Comparison of ENCODE assay signal across 11 cellular contexts in the genomic region with DNA sequence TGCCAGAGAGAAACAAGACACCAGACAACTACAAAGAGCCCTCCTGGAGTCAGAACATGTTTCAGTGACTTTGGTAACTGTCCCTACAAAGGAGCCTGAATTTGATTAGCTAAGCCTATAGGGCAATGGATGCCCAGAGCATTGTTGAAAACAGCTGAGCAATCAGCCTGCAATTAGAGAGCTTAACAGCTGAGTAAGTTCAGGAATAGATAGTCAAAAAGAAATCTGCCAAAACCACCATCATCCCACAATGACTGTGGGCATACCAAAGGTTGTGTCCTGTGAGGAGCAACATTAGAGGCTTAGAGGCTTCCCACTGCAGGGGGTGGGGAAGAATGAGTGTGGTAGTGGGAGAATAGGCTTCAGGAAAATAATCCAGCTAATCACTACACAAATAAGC. TPM values are rescaled to one million over a fixed set of nuclear protein-coding genes. Genes with fewer than 3 reads are reported as not detected.
DNase-seq lines count a peak whose midpoint lies in the region; ATAC-seq and TF ChIP-seq lines count a peak whose summit lies in the region.
"Had no signal": no experiment of that assay in that cellular context is flagged by ENCODE, and none has a peak within 500 bp of the region (broad histone marks: within the 10 kb centered on the region; RNA-seq: fewer than 3 reads in every experiment).

No MANE protein-coding gene starts in this region.

- no peaks in the 10 kb centered on the region for H4K20me1 ChIP-seq in KMS-11 (ENCODE audit: insufficient read depth)
- no peaks in the 10 kb centered on the region for H4K20me1 ChIP-seq in SK-N-SH (ENCODE audit: insufficient read depth)

- no peaks in the 10 kb centered on the region for H3K9me3 Mint-ChIP-seq in MCF 10A (ENCODE audit: unreplicated experiment)

- no peaks in the 10 kb centered on the region for H3K9me2 ChIP-seq in SK-N-SH

- peak overlapping the region; percentile 55 for H3K4me2 ChIP-seq in KMS-11
- H3K4me2 ChIP-seq in SK-N-SH: no peak overlapping the region

- H3K27ac Mint-ChIP-seq in MCF 10A (ENCODE audit: low read depth, unreplicated experiment): no peak overlapping the region

- peaks cover 18% of the 10 kb centered on the region for H3K27me3 Mint-ChIP-seq in MCF 10A (ENCODE audit: insufficient read depth, unreplicated experiment)

- no peaks in the 10 kb centered on the region for H3K4me1 Mint-ChIP-seq in MCF 10A (ENCODE audit: insufficient read depth, unreplicated experiment)

- H3K9ac ChIP-seq in KMS-11: no peak overlapping the region; the same call in 1 of the 2 replicates
- no peak overlapping the region for H3K9ac ChIP-seq in SK-N-SH

- H3K79me2 ChIP-seq in KMS-11 (ENCODE audit: insufficient read depth, low read depth) (no peaks in the 10 kb centered on the region), SK-N-SH (ENCODE audit: insufficient read depth) (no peaks in the 10 kb centered on the region)

- no peaks in the 10 kb centered on the region for H3K36me3 Mint-ChIP-seq in MCF 10A (ENCODE audit: insufficient read depth, unreplicated experiment)

- no peak for TF ChIP-seq RAD21 in SK-N-SH (IDR thresholded peaks at IDR 0.05; ENCODE audit: low read length)

- H3K4me1 ChIP-seq in KMS-11 (ENCODE audit: low read depth, poor library complexity, severe bottlenecking) (peaks cover 31% of the 10 kb centered on the region), SK-N-SH (ENCODE audit: control insufficient read depth in 1 of 2, insufficient read depth in 2 of 2, low read depth in 1 of 2, low read length in 1 of 2) (no peaks in the 10 kb centered on the region)

- TF ChIP-seq CTCF in KMS-11 (conservative IDR thresholded peaks at IDR 0.05; ENCODE audit: low read depth, low read length) (no peak), MCF 10A (IDR thresholded peaks at IDR 0.05; ENCODE audit: unreplicated experiment) (no peak), SK-N-SH (IDR thresholded peaks at IDR 0.05) (no peak)

- no peak for TF ChIP-seq EP300 in SK-N-SH (IDR thresholded peaks at IDR 0.05; ENCODE audit: borderline replicate concordance in 1 of 2, low read depth in 1 of 2, low read length in 1 of 2)

- peak overlapping the region; percentile 12; the same call in 1 of the 2 replicates for H2AFZ ChIP-seq in KMS-11 (ENCODE audit: low read depth)
- no peak overlapping the region for H2AFZ ChIP-seq in SK-N-SH (ENCODE audit: low read depth)

- H3K4me3 ChIP-seq in KMS-11 (IDR thresholded peaks at IDR 0.05; ENCODE audit: insufficient read depth, low read depth, low read length) (no peak overlapping the region), SK-N-SH (ENCODE audit: low read depth in 2 of 2, low read length in 1 of 2) (no peak overlapping the region)

- peak; percentile 83 for ATAC-seq in GM18498 (IDR thresholded peaks at IDR 0.05; ENCODE audit: unreplicated experiment)
- peak; percentile 90 for ATAC-seq in GM19351 (IDR thresholded peaks at IDR 0.05; ENCODE audit: unreplicated experiment)
- peak; percentile 97 for ATAC-seq in HG02870 (IDR thresholded peaks at IDR 0.05; ENCODE audit: unreplicated experiment)
- ATAC-seq: Panc1 had no signal

- intact Hi-C loops in MCF 10A (cut with micrococcal nuclease): no loop called here
- intact Hi-C loops in cardiac septum (cut with DNase I): no loop called here

- peak overlapping the region; percentile 62; the same call in 1 of the 2 replicates for H3K27ac ChIP-seq in KMS-11
- H3K27ac ChIP-seq in SK-N-SH (ENCODE audit: low read depth in 2 of 2, low read length in 1 of 2): no peak overlapping the region

- H3F3A ChIP-seq in SK-N-SH (replicated peaks; ENCODE audit: insufficient read depth): no peaks in the 10 kb centered on the region

- H3K9me3 ChIP-seq in SK-N-SH: no peaks in the 10 kb centered on the region

- H3K36me3 ChIP-seq in KMS-11 (ENCODE audit: insufficient read depth) (no peaks in the 10 kb centered on the region), SK-N-SH (replicated peaks in 1 of 2; ENCODE audit: control insufficient read depth in 1 of 2, insufficient read depth in 2 of 2, low read length in 1 of 2) (no peaks in the 10 kb centered on the region)

- POLR2A ChIA-PET in MCF 10A (lab: Yijun Ruan, JAX): no interaction called here
- POLR2A ChIA-PET in SK-N-SH (lab: Yijun Ruan, JAX): no interaction called here

- CTCF ChIA-PET in MCF 10A (lab: Yijun Ruan, JAX) (interaction anchor here (1.0 to 3.1 kb wide), 3 partner anchors 9 to 171 kb away, joined by 3 to 17 read pairs (median 6); no protein-coding TSS in a partner anchor), SK-N-SH (lab: Yijun Ruan, JAX) (interaction anchor here (1.5 kb wide), 1 partner anchor 12 kb away, joined by 4 read pairs; no protein-coding TSS in a partner anchor)

- no peak for DNase-seq in DMS79 (lab: John Stamatoyannopoulos, UW)
- DNase-seq in MCF 10A (ENCODE audit: unreplicated experiment): no peak
- DNase-seq in cardiac septum (ENCODE audit: low spot score): no peak
- DNase-seq in SK-N-SH: no peak
- DNase-seq: activated CD4-positive, alpha-beta T cell treated with anti-CD3 and anti-CD28 coated beads for 1 hour had no signal

- BruUV-seq in MCF 10A (replicated peaks; lab: Mats Ljungman, UMichigan): no TSS peak

- H3K4me3 Mint-ChIP-seq in MCF 10A (ENCODE audit: unreplicated experiment): no peak overlapping the region

- H3K27me3 ChIP-seq in KMS-11 (ENCODE audit: insufficient read depth, low read depth) (no peaks in the 10 kb centered on the region), SK-N-SH (ENCODE audit: insufficient read depth) (peaks cover 2% of the 10 kb centered on the region; the same call in 1 of the 2 replicates)

TF ChIP-seq in SK-N-SH, 30 proteins besides CTCF, POLR2A, EP300 and RAD21:
- TF ChIP-seq JUND (IDR thresholded peaks at IDR 0.05) (no peak), FOSL2 (IDR thresholded peaks at IDR 0.05; ENCODE audit: borderline replicate concordance, low read depth) (no peak)

RNA-seq across cellular contexts. Expression of a gene that starts 32.1 kb away (rescaled TPM):
- 31.5 and 34.0 TPM in 2 replicates for total RNA-seq in MCF 10A (2022)
- total RNA-seq in cardiac septum: 25.1 TPM
- 32.1 and 37.3 TPM in 2 replicates for polyA plus RNA-seq in SK-N-SH (2012; rRNA removed)
- polyA plus RNA-seq in SK-N-SH (2012; cell fraction: cytosol; rRNA removed): 16.7 and 25.0 TPM in 2 replicates
- polyA plus RNA-seq in SK-N-SH (2012; cell fraction: nucleus; rRNA removed): 57.5 and 58.1 TPM in 2 replicates

RNA-seq across cellular contexts. Expression of a gene that starts 38.0 kb away (rescaled TPM):
- total RNA-seq in MCF 10A (2022) (not detected in 2 replicates), cardiac septum (not detected)
- 1.5 and 1.6 TPM in 2 replicates for polyA plus RNA-seq in SK-N-SH (2012; rRNA removed)
- 1.4 and 1.9 TPM in 2 replicates for polyA plus RNA-seq in SK-N-SH (2012; cell fraction: cytosol; rRNA removed)
- 1.4 and 1.8 TPM in 2 replicates for polyA plus RNA-seq in SK-N-SH (2012; cell fraction: nucleus; rRNA removed)
- total RNA-seq: kidney epithelial cell had no signal

RNA-seq across cellular contexts. Expression of a gene that starts 44.4 kb away (rescaled TPM):
- total RNA-seq in MCF 10A (2022) (35.8 and 36.2 TPM in 2 replicates), cardiac septum (40.7 TPM)
- polyA plus RNA-seq in SK-N-SH (2012; rRNA removed): 14.2 and 16.0 TPM in 2 replicates
- 9.0 and 12.7 TPM in 2 replicates for polyA plus RNA-seq in SK-N-SH (2012; cell fraction: cytosol; rRNA removed)
- 24.5 and 34.1 TPM in 2 replicates for polyA plus RNA-seq in SK-N-SH (2012; cell fraction: nucleus; rRNA removed)
